8 cellular contexts compared by ENCODE assay signal in genomic region chr1:68229927-68230812, GRCh38. TPM values are rescaled to one million over a fixed set of nuclear protein-coding genes. Genes with fewer than 3 reads are reported as not detected.
DNase-seq lines count a peak whose midpoint lies in the region; ATAC-seq and TF ChIP-seq lines count a peak whose summit lies in the region.

No MANE protein-coding gene starts in this region.

- no peak overlapping the region for H3K27ac ChIP-seq in Panc1 (ENCODE audit: low read length)
- H3K27ac ChIP-seq in ovary = peak overlapping the region in 1 of 2 donors; percentile 73

- WGBS in ovary, 3 donors = 24 to 31% (median 24%) methylated on average over 14 of the region's 14 CpGs

- H3K9me3 ChIP-seq in Panc1 (ENCODE audit: control insufficient read depth, insufficient read depth, low read depth, low read length) (no peaks in the 10 kb centered on the region), ovary (no peaks in the 10 kb centered on the region)

- H3K4me3 ChIP-seq in Panc1 (ENCODE audit: low read depth in 2 of 2, low read length in 2 of 2) (peak overlapping the region; percentile 47 to 92; a peak in 3 of 4 replicates), foreskin fibroblast (ENCODE audit: low read depth in 1 of 2, low read length in 2 of 2) (peak overlapping the region; percentile 70 to 99), ovary (peak overlapping the region; percentile 78)

- BruUV-seq in Panc1 (replicated peaks; lab: Mats Ljungman, UMichigan) = no TSS peak

- DNase-seq in GM03348 (ENCODE audit: low spot score) (peak; percentile 11), Panc1 (ENCODE audit: low read depth, low spot score) (no peak), foreskin fibroblast (peak in 1 of 2 donors; percentile 41), ovary (peak in 4 of 5 donors; percentile 34 to 63 (median 48)), OCI-M2 (lab: John Stamatoyannopoulos, UW; ENCODE audit: unreplicated experiment) (no peak), OCI-M1 (lab: John Stamatoyannopoulos, UW) (no peak), NOMO-1 treated with DMSO at 0.1 percent for 48 hours (lab: John Stamatoyannopoulos, UW; ENCODE audit: unreplicated experiment) (no peak)

- in situ Hi-C loops in Panc1 (cut with HindIII; ENCODE audit: low pct_unique_long_range_greater_than_20kb, low sequenced_read_pairs) = no loop called here

- H3K27me3 ChIP-seq in Panc1 (ENCODE audit: control insufficient read depth, insufficient read depth, low read length) (peaks cover 4% of the 10 kb centered on the region; the same call in 1 of the 2 replicates), ovary (no peaks in the 10 kb centered on the region)

- TF ChIP-seq POLR2A in ovary (IDR thresholded peaks at IDR 0.05) = no peak

- ATAC-seq in Panc1 (no peak), GM21381 (IDR thresholded peaks at IDR 0.05; ENCODE audit: unreplicated experiment) (no peak)

- POLR2A ChIA-PET in Panc1 (lab: Charles Lee) = no interaction called here

- intact Hi-C loops in Panc1 (cut with micrococcal nuclease; ENCODE audit: unreplicated experiment) = no loop called here
- intact Hi-C loops in ovary (cut with DNase I) = loop anchor here in 3 of 4 donors (2.0 to 10.0 kb wide), 7 partner anchors 55 to 109 kb away; no protein-coding TSS in a partner anchor

- CTCF ChIA-PET in Panc1 (lab: Charles Lee) = interaction anchor here (0.6 kb wide), 1 partner anchor 126 kb away, joined by 5 read pairs; no protein-coding TSS in a partner anchor

- H3K4me1 ChIP-seq in Panc1 (ENCODE audit: control insufficient read depth, insufficient read depth, low read length) = peaks cover 4% of the 10 kb centered on the region; the same call in 1 of the 2 replicates
- peaks cover 8% of the 10 kb centered on the region for H3K4me1 ChIP-seq in ovary (ENCODE audit: insufficient read depth)

- TF ChIP-seq CTCF in Panc1 (IDR thresholded peaks at IDR 0.05) (no peak), foreskin fibroblast (IDR thresholded peaks at IDR 0.05; ENCODE audit: low read depth, low read length) (no peak), ovary (IDR thresholded peaks at IDR 0.05) (no peak)

- no peak for TF ChIP-seq EP300 in ovary (IDR thresholded peaks at IDR 0.05)

- H3K36me3 ChIP-seq in Panc1 (ENCODE audit: control insufficient read depth, insufficient read depth, low read length) = no peaks in the 10 kb centered on the region; the same call in 1 of the 2 replicates
- H3K36me3 ChIP-seq in ovary = no peaks in the 10 kb centered on the region

RNA-seq across cellular contexts. Expression of gene WLS, which starts 2.2 kb away (rescaled TPM):
- total RNA-seq in Panc1 (2021; ENCODE audit: unreplicated experiment) (29.6 TPM), ovary (100 to 1,000 TPM in 5 of 7 donors, 10 to 100 TPM in 2; 42.2 to 168 (median 120) TPM)
- 17.1 TPM for polyA plus RNA-seq in Panc1 (2012; ENCODE audit: insufficient read length)
- polyA plus RNA-seq in ovary = 100 to 1,000 TPM in 1 of 2 donors, 10 to 100 TPM in 1; 75.9 to 303 TPM

Comparison
In these comparisons a context has a peak if more than half of its experiments do, and no peak if none do; other contexts are left out.
1. DNase-seq: peak in GM03348 (single experiment) and ovary (4 of 5); none in Panc1 (single experiment), OCI-M2 (single experiment), OCI-M1 (single experiment) and NOMO-1 treated with DMSO at 0.1 percent for 48 hours (single experiment).
2. Peak in every context shown above with its lines, with median percentiles within 50 percentile points of each other: H3K4me3 ChIP-seq.